Comparison of ENCODE assay signal across 8 cellular contexts in genomic region chr14:100237735-100238418, GRCh38. TPM values are rescaled to one million over a fixed set of nuclear protein-coding genes. Genes with fewer than 3 reads are reported as not detected.
DNase-seq lines count a peak whose midpoint lies in the region; ATAC-seq lines count a peak whose summit lies in the region.

No MANE protein-coding gene starts in this region.

- H3K9me3 ChIP-seq in endocrine pancreas (ENCODE audit: control insufficient read depth, low read length): no peaks in the 10 kb centered on the region

- peak; percentile 6 for ATAC-seq in HG02798 (IDR thresholded peaks at IDR 0.05; ENCODE audit: poor library complexity, unreplicated experiment)

- peak overlapping the region; percentile 99 for H3K4me3 ChIP-seq in GM08714 (ENCODE audit: low read length)
- peak overlapping the region; percentile 98 for H3K4me3 ChIP-seq in endocrine pancreas (ENCODE audit: control insufficient read depth, insufficient read depth, low read length)

- H3K4me1 ChIP-seq in endocrine pancreas (ENCODE audit: control insufficient read depth, insufficient read depth, low read length): peaks cover 7% of the 10 kb centered on the region

- DNase-seq in NCI-H510A (lab: John Stamatoyannopoulos, UW): peak; percentile 12
- DNase-seq in activated CD4-positive, alpha-beta T cell treated with anti-CD3 and anti-CD28 coated beads, Interleukin-2, amount 50 U/mL, for 24 hours (ENCODE audit: low read depth in 1 of 2, low spot score in 1 of 2): peak; percentile 19 to 32
- peak; percentile 43 for DNase-seq in mucosa of gallbladder (ENCODE audit: low spot score)
- peak; percentile 66 for DNase-seq in superior temporal gyrus (ENCODE audit: extremely low spot score)
- no peak for DNase-seq in putamen (ENCODE audit: low spot score)

- no peaks in the 10 kb centered on the region for H3K36me3 ChIP-seq in endocrine pancreas (ENCODE audit: control insufficient read depth, insufficient read depth, low read length)

- H3K9ac ChIP-seq in endocrine pancreas (ENCODE audit: control insufficient read depth, insufficient read depth, low read length): peak overlapping the region; percentile 93

- H3K27me3 ChIP-seq in endocrine pancreas (ENCODE audit: control insufficient read depth, insufficient read depth, low read length): no peaks in the 10 kb centered on the region

RNA-seq across cellular contexts. Expression of gene YY1, which starts 1.1 kb away (rescaled TPM):
- total RNA-seq in mucosa of gallbladder: 63.8 TPM
